18 cellular contexts compared by ENCODE assay signal in genomic region chr13:20594276-20594675, GRCh38.
DNase-seq lines count a peak whose midpoint lies in the region; ATAC-seq and FAIRE-seq lines count a peak whose summit lies in the region.
"Had no signal": no experiment of that assay in that cellular context is flagged by ENCODE, and none has a peak within 500 bp of the region (broad histone marks: within the 10 kb centered on the region; RNA-seq: fewer than 3 reads in every experiment).

No MANE protein-coding gene starts in this region.

- H3K27ac ChIP-seq in caudate nucleus (ENCODE audit: low read depth, low read length): peak overlapping the region; percentile 58
- H3K27ac ChIP-seq: 22Rv1; A549; BLaER1 treated with 17β-estradiol and CSF1 and Interleukin-3, amounts not matched to agents 10 nM and 100 nM; C4-2B had no signal

- no peak for ATAC-seq in GM21528 (IDR thresholded peaks at IDR 0.05; ENCODE audit: low FRiP score, unreplicated experiment)
- ATAC-seq: A549; CD8-positive, alpha-beta T cell had no signal

- DNase-seq in GM18507 (ENCODE audit: extremely low spot score, insufficient read length, low read depth) (no peak), caudate nucleus (lab: John Stamatoyannopoulos, UW) (peak in 7 of 61 donors; percentile 9 to 61 (median 15)), putamen (ENCODE audit: low spot score) (peak; percentile 8), HTR-8/SVneo (ENCODE audit: insufficient read length, low spot score) (no peak)
- DNase-seq: AML-193; Caco-2; Calu3; CD4-positive, alpha-beta T cell; CD8-positive, alpha-beta T cell; DMS79 treated with DMSO at 0.1 percent for 48 hours; GF-D8 had no signal

- FAIRE-seq in GM18507 (lab: Jason Lieb, UNC) (peak; percentile 21), HTR-8/SVneo (lab: Jason Lieb, UNC) (no peak)
- FAIRE-seq: A549, D721Med, GM12891 had no signal
